15 cellular contexts compared by ENCODE assay signal in the genomic region with DNA sequence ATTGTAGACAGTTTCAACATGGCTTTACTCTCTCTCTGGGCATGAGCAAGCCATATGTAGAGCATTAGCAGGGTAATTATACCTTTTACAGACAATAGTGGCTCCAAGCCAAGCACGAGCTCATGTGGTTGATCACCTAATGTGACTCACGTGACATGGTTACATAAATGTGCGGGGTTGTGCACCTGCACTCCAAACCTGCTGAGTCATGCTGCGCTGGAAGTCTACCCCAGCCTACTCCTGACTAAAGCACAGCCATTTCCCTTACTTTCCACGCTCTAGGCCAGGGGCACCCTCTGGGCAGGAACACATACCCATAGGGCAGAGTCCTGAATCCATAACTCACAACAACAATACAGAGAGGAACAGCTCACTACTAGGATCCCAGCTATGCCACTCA.
A peak's percentile ranks its signal among the peaks of the same experiment; 100 is the strongest.
DNase-seq lines count a peak whose midpoint lies in the region; ATAC-seq and TF ChIP-seq lines count a peak whose summit lies in the region.
"Had no signal": no experiment of that assay in that cellular context is flagged by ENCODE, and none has a peak within 500 bp of the region (broad histone marks: within the 10 kb centered on the region; RNA-seq: fewer than 3 reads in every experiment).

No MANE protein-coding gene starts in this region.

- POLR2A ChIA-PET in activated CD4-positive, alpha-beta T cell treated with anti-CD3 and anti-CD28 coated beads for 36 hours (lab: Charles Lee): no interaction called here

- CTCF ChIA-PET in activated CD4-positive, alpha-beta T cell treated with anti-CD3 and anti-CD28 coated beads for 36 hours (lab: Charles Lee): interaction anchor here (0.7 kb wide), 1 partner anchor 313 kb away, joined by 5 read pairs; no protein-coding TSS in a partner anchor

- H3K4me3 ChIP-seq in spleen: no peak overlapping the region
- H3K4me3 ChIP-seq: ascending aorta, gastrocnemius medialis had no signal

- H3K27ac ChIP-seq in spleen: no peak overlapping the region
- H3K27ac ChIP-seq: ascending aorta, gastrocnemius medialis had no signal

- H3K27me3 ChIP-seq in spleen (replicated peaks in 1 of 7): no peaks in the 10 kb centered on the region
- H3K27me3 ChIP-seq: ascending aorta, gastrocnemius medialis had no signal

- H3K4me1 Mint-ChIP-seq in activated CD4-positive, alpha-beta T cell treated with anti-CD3 and anti-CD28 coated beads for 36 hours: no peaks in the 10 kb centered on the region
- H3K4me1 Mint-ChIP-seq in endothelial cell (ENCODE audit: unreplicated experiment): no peaks in the 10 kb centered on the region
- no peaks in the 10 kb centered on the region for H3K4me1 Mint-ChIP-seq in progenitor cell of endocrine pancreas (ENCODE audit: low read depth)

- no peak for ATAC-seq in activated CD4-positive, alpha-beta T cell treated with anti-CD3 and anti-CD28 coated beads for 36 hours
- no peak for ATAC-seq in GM18858 (IDR thresholded peaks at IDR 0.05; ENCODE audit: unreplicated experiment)
- ATAC-seq: gastrocnemius medialis had no signal

- TF ChIP-seq CTCF in endothelial cell (IDR thresholded peaks at IDR 0.05; ENCODE audit: unreplicated experiment) (no peak), spleen (IDR thresholded peaks at IDR 0.05 in 8 of 11, conservative IDR thresholded peaks at IDR 0.05 in 3 of 11) (no peak), progenitor cell of endocrine pancreas (IDR thresholded peaks at IDR 0.05; ENCODE audit: unreplicated experiment) (no peak)

- peak; percentile 9 for DNase-seq in activated CD4-positive, alpha-beta T cell treated with anti-CD3 and anti-CD28 coated beads for 36 hours
- no peak for DNase-seq in activated CD4-positive, alpha-beta T cell treated with anti-CD3 and anti-CD28 coated beads for 48 hours
- DNase-seq in NCI-H2171 treated with DMSO at 0.1 percent for 48 hours (lab: John Stamatoyannopoulos, UW): peak; percentile 29
- no peak for DNase-seq in endothelial cell (ENCODE audit: low spot score)
- peak; percentile 21 for DNase-seq in spleen
- DNase-seq in activated CD4-positive, CD25-positive, alpha-beta regulatory T cell (lab: John Stamatoyannopoulos, UW): no peak
- no peak for DNase-seq in progenitor cell of endocrine pancreas (ENCODE audit: low spot score, unreplicated experiment)
- DNase-seq: gastrocnemius medialis; MM.1S; posterior cingulate gyrus; stimulated activated CD4-positive, alpha-beta T cell treated with anti-CD3 and anti-CD28 coated beads, Interleukin-1b, Interleukin-23, amount 100 ng/mL, for 48 hours had no signal

- H3K9me3 Mint-ChIP-seq in activated CD4-positive, alpha-beta T cell treated with anti-CD3 and anti-CD28 coated beads for 36 hours (ENCODE audit: low read depth): peaks cover 21% of the 10 kb centered on the region
- peaks cover 10% of the 10 kb centered on the region for H3K9me3 Mint-ChIP-seq in endothelial cell (ENCODE audit: unreplicated experiment)
- H3K9me3 Mint-ChIP-seq in progenitor cell of endocrine pancreas (ENCODE audit: low read depth): peaks cover 25% of the 10 kb centered on the region

- TF ChIP-seq POLR2A in spleen (IDR thresholded peaks at IDR 0.05): no peak

- H3K4me1 ChIP-seq in spleen: no peaks in the 10 kb centered on the region
- H3K4me1 ChIP-seq: ascending aorta, gastrocnemius medialis had no signal

- intact Hi-C loops in activated CD4-positive, alpha-beta T cell treated with anti-CD3 and anti-CD28 coated beads for 36 hours (cut with DNase I, micrococcal nuclease): no loop called here
- intact Hi-C loops in spleen (cut with DNase I; ENCODE audit: low total_unique reads): no loop called here

- H3K27ac Mint-ChIP-seq in activated CD4-positive, alpha-beta T cell treated with anti-CD3 and anti-CD28 coated beads for 36 hours: no peak overlapping the region
- H3K27ac Mint-ChIP-seq in endothelial cell (ENCODE audit: unreplicated experiment) (peak overlapping the region; percentile 59), progenitor cell of endocrine pancreas (no peak overlapping the region)
- H3K27ac Mint-ChIP-seq: T-helper 2 cell treated with Interferon-gamma antibody and Interleukin-4, amounts not matched to agents 5 μg/mL and 100 μg/mL, for 36 hours; type B pancreatic cell had no signal

- H3K36me3 ChIP-seq in spleen: peaks cover 0 to 52% (median 10%) of the 10 kb centered on the region in 6 donors

- H3K9me3 ChIP-seq in spleen: peaks cover 3 to 48% (median 36%) of the 10 kb centered on the region in 8 donors
- H3K9me3 ChIP-seq: ascending aorta, gastrocnemius medialis had no signal

- H3K36me3 Mint-ChIP-seq in activated CD4-positive, alpha-beta T cell treated with anti-CD3 and anti-CD28 coated beads for 36 hours (ENCODE audit: low read depth): peaks cover 43% of the 10 kb centered on the region
- peaks cover 51% of the 10 kb centered on the region for H3K36me3 Mint-ChIP-seq in endothelial cell (ENCODE audit: low read depth, unreplicated experiment)
- H3K36me3 Mint-ChIP-seq in progenitor cell of endocrine pancreas (ENCODE audit: insufficient read depth): peaks cover 48% of the 10 kb centered on the region

- H3K4me3 Mint-ChIP-seq in activated CD4-positive, alpha-beta T cell treated with anti-CD3 and anti-CD28 coated beads for 36 hours: no peak overlapping the region
- H3K4me3 Mint-ChIP-seq in endothelial cell (ENCODE audit: unreplicated experiment): peak overlapping the region; percentile 57
- H3K4me3 Mint-ChIP-seq in progenitor cell of endocrine pancreas (ENCODE audit: low read depth): no peak overlapping the region
- H3K4me3 Mint-ChIP-seq: T-helper 2 cell treated with Interferon-gamma antibody and Interleukin-4, amounts not matched to agents 5 μg/mL and 100 μg/mL, for 36 hours; type B pancreatic cell had no signal

- no peaks in the 10 kb centered on the region for H3K27me3 Mint-ChIP-seq in activated CD4-positive, alpha-beta T cell treated with anti-CD3 and anti-CD28 coated beads for 36 hours
- H3K27me3 Mint-ChIP-seq in endothelial cell (ENCODE audit: unreplicated experiment) (peaks cover 12% of the 10 kb centered on the region), progenitor cell of endocrine pancreas (no peaks in the 10 kb centered on the region)
- H3K27me3 Mint-ChIP-seq: type B pancreatic cell had no signal

- WGBS in spleen, 5 donors: 91 to 100% (median 97%) methylated on average over 5 of the region's 5 CpGs

Comparison
In these comparisons a context has a peak if more than half of its experiments do, and no peak if none do; other contexts are left out.
1. DNase-seq: peak in activated CD4-positive, alpha-beta T cell treated with anti-CD3 and anti-CD28 coated beads for 36 hours (single experiment), NCI-H2171 treated with DMSO at 0.1 percent for 48 hours (single experiment) and spleen (single experiment); none in activated CD4-positive, alpha-beta T cell treated with anti-CD3 and anti-CD28 coated beads for 48 hours (single experiment), endothelial cell (single experiment), activated CD4-positive, CD25-positive, alpha-beta regulatory T cell (0 of 4) and progenitor cell of endocrine pancreas (single experiment).